In genomic region chr5:2003690-2004365, GRCh38 we compare ENCODE assay signal across 25 cellular contexts.
"Had no signal": no experiment of that assay in that cellular context is flagged by ENCODE, and none has a peak within 500 bp of the region (broad histone marks: within the 10 kb centered on the region; RNA-seq: fewer than 3 reads in every experiment).

No MANE protein-coding gene starts in this region.

- H3K4me1 Mint-ChIP-seq: activated naive CD4-positive, alpha-beta T cell treated with anti-CD3 and anti-CD28 coated beads, Interleukin-2, amount 50 U/mL, for 24 hours; central memory CD8-positive, alpha-beta T cell; immature natural killer cell; natural killer cell; stimulated activated effector memory CD8-positive, alpha-beta T cell treated with anti-CD3 and anti-CD28 coated beads, Interleukin-12 subunit alpha, Interleukin-12 subunit beta, amount 100 ng/mL, for 72 hours had no signal

- H3K36me3 Mint-ChIP-seq: activated naive CD4-positive, alpha-beta T cell treated with anti-CD3 and anti-CD28 coated beads, Interleukin-2, amount 50 U/mL, for 24 hours; immature natural killer cell; natural killer cell; stimulated activated effector memory CD8-positive, alpha-beta T cell treated with anti-CD3 and anti-CD28 coated beads, Interleukin-12 subunit alpha, Interleukin-12 subunit beta, amount 100 ng/mL, for 72 hours; type B pancreatic cell had no signal

- H3K4me3 Mint-ChIP-seq: activated naive CD4-positive, alpha-beta T cell treated with anti-CD3 and anti-CD28 coated beads, Interleukin-2, amount 50 U/mL, for 24 hours; activated T-cell treated with anti-CD3 and anti-CD28 coated beads, Interleukin-2, amount 50 U/mL, for 24 hours; central memory CD8-positive, alpha-beta T cell; immature natural killer cell; natural killer cell; stimulated activated effector memory CD8-positive, alpha-beta T cell treated with anti-CD3 and anti-CD28 coated beads, Interleukin-12 subunit alpha, Interleukin-12 subunit beta, amount 100 ng/mL, for 72 hours; stimulated activated naive CD8-positive, alpha-beta T cell treated with anti-CD3 and anti-CD28 coated beads, Interleukin-15, Interleukin-2, amounts not matched to agents 100 ng/mL and 50 ng/mL, for 24 hours; type B pancreatic cell had no signal

- H3K27me3 ChIP-seq: breast epithelium had no signal

- H3K27ac ChIP-seq: breast epithelium, epithelial cell of prostate, gastrocnemius medialis, lower lobe of right lung, skin epidermis, thoracic aorta had no signal

- H3K36me3 ChIP-seq: breast epithelium, gastrocnemius medialis, lower lobe of right lung, thoracic aorta had no signal

- H3K27ac Mint-ChIP-seq: activated naive CD4-positive, alpha-beta T cell treated with anti-CD3 and anti-CD28 coated beads, Interleukin-2, amount 50 U/mL, for 24 hours; activated T-cell treated with anti-CD3 and anti-CD28 coated beads, Interleukin-2, amount 50 U/mL, for 24 hours; immature natural killer cell; natural killer cell; stimulated activated effector memory CD8-positive, alpha-beta T cell treated with anti-CD3 and anti-CD28 coated beads, Interleukin-12 subunit alpha, Interleukin-12 subunit beta, amount 100 ng/mL, for 72 hours; stimulated activated naive CD8-positive, alpha-beta T cell treated with anti-CD3 and anti-CD28 coated beads, Interleukin-15, Interleukin-2, amounts not matched to agents 100 ng/mL and 50 ng/mL, for 24 hours; type B pancreatic cell had no signal

- H3K9me3 Mint-ChIP-seq: activated naive CD4-positive, alpha-beta T cell treated with anti-CD3 and anti-CD28 coated beads, Interleukin-2, amount 50 U/mL, for 24 hours; activated T-cell treated with anti-CD3 and anti-CD28 coated beads, Interleukin-2, amount 50 U/mL, for 24 hours; central memory CD8-positive, alpha-beta T cell; immature natural killer cell; natural killer cell; stimulated activated effector memory CD8-positive, alpha-beta T cell treated with anti-CD3 and anti-CD28 coated beads, Interleukin-12 subunit alpha, Interleukin-12 subunit beta, amount 100 ng/mL, for 72 hours; stimulated activated naive CD8-positive, alpha-beta T cell treated with anti-CD3 and anti-CD28 coated beads, Interleukin-15, Interleukin-2, amounts not matched to agents 100 ng/mL and 50 ng/mL, for 24 hours had no signal

- H3K4me1 ChIP-seq: breast epithelium, gastrocnemius medialis, lower lobe of right lung had no signal

- DNase-seq: activated CD4-positive, alpha-beta T cell treated with anti-CD3 and anti-CD28 coated beads for 4 hours; activated CD4-positive, alpha-beta T cell treated with anti-CD3 and anti-CD28 coated beads, Interleukin-2, amount 50 U/mL, for 48 hours; activated CD4-positive, CD25-positive, alpha-beta regulatory T cell; activated CD8-positive, alpha-beta memory T cell treated with anti-CD3 and anti-CD28 coated beads, Interleukin-2, amount 50 U/mL, for 48 hours; activated gamma-delta T cell; activated T-cell treated with anti-CD3 and anti-CD28 coated beads, Interleukin-2, amount 50 U/mL, for 24 hours; dermis blood vessel endothelial cell; effector CD8-positive, alpha-beta T cell; gastrocnemius medialis; hippocampal formation; immature natural killer cell; lower lobe of right lung; mesendoderm; natural killer cell; stimulated activated CD4-positive, alpha-beta T cell treated with anti-CD3 and anti-CD28 coated beads, Interleukin-12 subunit alpha, Interleukin-12 subunit beta, amount 100 ng/mL, for 4 hours; stimulated activated CD4-positive, alpha-beta T cell treated with anti-CD3 and anti-CD28 coated beads, Interleukin-4, amount 100 ng/mL, for 24 hours had no signal

- H3K9me3 ChIP-seq: gastrocnemius medialis, lower lobe of right lung, thoracic aorta had no signal

- H3K4me3 ChIP-seq: breast epithelium, gastrocnemius medialis, lower lobe of right lung, skin epidermis, thoracic aorta had no signal
